In genomic region chr1:26016258-26016943, GRCh38 we compare ENCODE assay signal across 1 cellular context.
TF ChIP-seq lines count a peak whose summit lies in the region.

No MANE protein-coding gene starts in this region.

TF ChIP-seq in GM23338, 12 proteins besides CTCF, POLR2A, EP300 and RAD21 (continued from another document):
- no peak for TF ChIP-seq ZNF462 (CRISPR knock-in tag; IDR thresholded peaks at IDR 0.05)
- no peak for TF ChIP-seq JUNB (IDR thresholded peaks at IDR 0.05; ENCODE audit: unreplicated experiment)
- no peak for TF ChIP-seq ZNF331 (CRISPR knock-in tag; IDR thresholded peaks at IDR 0.05; ENCODE audit: low read depth)
- TF ChIP-seq NANOG (IDR thresholded peaks at IDR 0.05; ENCODE audit: borderline replicate concordance), result no peak
- no peak for TF ChIP-seq ZNF114 (CRISPR knock-in tag; IDR thresholded peaks at IDR 0.05)
- no peak for TF ChIP-seq STAT1 (IDR thresholded peaks at IDR 0.05; ENCODE audit: unreplicated experiment)
- TF ChIP-seq REST (IDR thresholded peaks at IDR 0.05; ENCODE audit: unreplicated experiment), result no peak
- TF ChIP-seq ETS1 (IDR thresholded peaks at IDR 0.05), result no peak
- no peak for TF ChIP-seq POLR2AphosphoS5 (IDR thresholded peaks at IDR 0.05; ENCODE audit: low read depth)
